ENCODE assay signal across 16 cellular contexts in genomic region chr12:49641748-49642369, GRCh38. TPM values are rescaled to one million over a fixed set of nuclear protein-coding genes. Genes with fewer than 3 reads are reported as not detected.
"Had no signal": no experiment of that assay in that cellular context is flagged by ENCODE, and none has a peak within 500 bp of the region (broad histone marks: within the 10 kb centered on the region; RNA-seq: fewer than 3 reads in every experiment).

No MANE protein-coding gene starts in this region.

- H3K4me3 ChIP-seq: ascending aorta, upper lobe of left lung had no signal

- H3K27me3 ChIP-seq: ascending aorta, upper lobe of left lung had no signal

- H3K9me3 ChIP-seq: ascending aorta, upper lobe of left lung had no signal

- ATAC-seq: activated naive CD8-positive, alpha-beta T cell treated with anti-CD3 and anti-CD28 coated beads, Interleukin-2, amount 50 U/mL, for 24 hours; left ventricle myocardium superior had no signal

- FAIRE-seq: bronchial epithelial cell, TTC549 had no signal

- DNase-seq: activated naive CD4-positive, alpha-beta T cell; activated naive CD8-positive, alpha-beta T cell treated with anti-CD3 and anti-CD28 coated beads, Interleukin-2, amount 50 U/mL, for 24 hours; erythroblast; kidney glomerular epithelial cell; left ventricle myocardium superior; mesenchymal stem cell; stimulated activated CD4-positive, alpha-beta T cell treated with anti-CD3 and anti-CD28 coated beads, Interleukin-15, amount 100 ng/mL, for 24 hours; stimulated activated CD4-positive, alpha-beta T cell treated with anti-CD3 and anti-CD28 coated beads, Interleukin-4, amount 100 ng/mL, for 1 hour; stimulated activated naive CD4-positive, alpha-beta T cell treated with Interleukin-2 at 50 U/mL for 16 hours; substantia nigra; T-helper 2 cell had no signal

- H3K27ac ChIP-seq: ascending aorta had no signal

RNA-seq across cellular contexts. Expression of gene FAM186B, which starts 36.4 kb away (rescaled TPM):
- total RNA-seq: ascending aorta had no signal
- polyA plus RNA-seq: neural cell had no signal
